ENCODE assay signal across 8 cellular contexts in the genomic region with DNA sequence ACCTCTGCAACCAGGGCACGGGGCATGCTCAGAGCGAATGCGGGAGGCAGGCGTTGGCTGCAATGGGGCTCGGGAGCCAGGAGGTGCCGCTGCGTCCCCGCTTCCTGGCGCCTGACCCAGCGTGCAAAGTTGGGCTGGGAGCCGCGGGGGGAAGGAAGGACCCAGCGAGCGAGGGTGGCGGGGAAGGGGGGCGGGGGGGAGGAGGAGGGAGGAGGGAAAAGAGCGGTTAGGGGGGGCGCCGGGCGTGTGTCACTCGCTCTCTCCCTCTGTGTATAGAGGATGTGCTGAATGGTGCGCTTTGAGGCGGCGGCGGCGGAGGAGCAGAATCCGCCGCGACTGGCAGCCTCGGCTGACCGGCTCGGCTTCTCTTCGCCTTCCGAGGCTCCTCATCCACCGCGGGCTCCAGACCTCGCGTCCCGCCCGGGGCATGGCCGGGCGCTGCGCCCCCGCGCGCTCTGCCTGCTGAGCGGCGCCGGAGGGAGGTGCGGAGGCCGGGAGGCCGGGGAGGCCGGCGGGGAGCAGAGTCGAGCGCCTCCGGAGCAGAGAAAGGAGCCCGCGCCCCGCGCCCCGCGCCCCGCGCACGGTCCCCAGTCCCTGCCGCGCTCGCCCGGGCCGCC. TPM values are rescaled to one million over a fixed set of nuclear protein-coding genes. Genes with fewer than 3 reads are reported as not detected.
DNase-seq lines count a peak whose midpoint lies in the region; ATAC-seq and TF ChIP-seq lines count a peak whose summit lies in the region.

A gene (plus strand): TSS at position 252 of the 617 bp plus-strand sequence. CDS start 386 bp downstream, outside the sequence.

- peak; percentile 97 for TF ChIP-seq CTCF in DND-41 (IDR thresholded peaks at IDR 0.05; ENCODE audit: borderline replicate concordance, extremely low read depth, low read length, poor library complexity, severe bottlenecking)
- TF ChIP-seq CTCF in MM.1S (IDR thresholded peaks at IDR 0.05; ENCODE audit: low read length): peak; percentile 75
- peak; percentile 72 for TF ChIP-seq CTCF in glutamatergic neuron (IDR thresholded peaks at IDR 0.05; ENCODE audit: partially characterized antibody, unreplicated experiment)
- TF ChIP-seq CTCF in omental fat pad (IDR thresholded peaks at IDR 0.05): peak in 1 of 3 donors; percentile 58
- peak; percentile 41 to 84 for TF ChIP-seq CTCF in suprapubic skin (IDR thresholded peaks at IDR 0.05)

- H3K9ac ChIP-seq in DND-41 (ENCODE audit: low read depth, low read length) (peak within 1 kb of the TSS; percentile 89), MM.1S (ENCODE audit: low read length) (peak within 1 kb of the TSS; percentile 29; the same call in 1 of the 2 replicates)

- TF ChIP-seq POLR2A in suprapubic skin (IDR thresholded peaks at IDR 0.05): no peak

- H3K4me3 Mint-ChIP-seq in activated naive CD8-positive, alpha-beta T cell: peak within 1 kb of the TSS; percentile 78
- H3K4me3 Mint-ChIP-seq in glutamatergic neuron (ENCODE audit: unreplicated experiment): peak within 1 kb of the TSS; percentile 88

- peak within 1 kb of the TSS; percentile 84 for H3K27ac ChIP-seq in DND-41 (ENCODE audit: low read length)
- H3K27ac ChIP-seq in MM.1S (ENCODE audit: low read length): peak within 1 kb of the TSS; percentile 2; the same call in 1 of the 2 replicates
- peak within 1 kb of the TSS; percentile 77 for H3K27ac ChIP-seq in suprapubic skin

- DNase-seq in DND-41 (peak; percentile 94), GOT3 (lab: John Stamatoyannopoulos, UW) (peak; percentile 73), MM.1S (peak; percentile 88), glutamatergic neuron (peak; percentile 93), omental fat pad (ENCODE audit: low spot score) (peak; percentile 49), suprapubic skin (ENCODE audit: low spot score in 2 of 2) (peak; percentile 86 to 88)

- H3K4me1 Mint-ChIP-seq in activated naive CD8-positive, alpha-beta T cell (ENCODE audit: low read depth): peaks cover 15% of the 10 kb centered on the region
- H3K4me1 Mint-ChIP-seq in glutamatergic neuron (ENCODE audit: low read depth, unreplicated experiment): peaks cover 3% of the 10 kb centered on the region

- H4K20me1 ChIP-seq in DND-41 (ENCODE audit: insufficient read depth, low read length) (peaks cover 5% of the 10 kb centered on the region; the same call in 1 of the 2 replicates), MM.1S (ENCODE audit: insufficient read depth, low read length) (no peaks in the 10 kb centered on the region)

- H3K79me2 ChIP-seq in DND-41 (ENCODE audit: insufficient read depth, low read length): peaks cover 49% of the 10 kb centered on the region
- H3K79me2 ChIP-seq in MM.1S (ENCODE audit: low read length): peaks cover 11% of the 10 kb centered on the region; the same call in 1 of the 2 replicates

- H3F3A ChIP-seq in MM.1S (ENCODE audit: insufficient read depth, low read length): peaks cover 5% of the 10 kb centered on the region; the same call in 1 of the 2 replicates

- WGBS in suprapubic skin: 0% methylated on average over 8 of the region's 71 CpGs

- H2AFZ ChIP-seq in DND-41 (ENCODE audit: low read depth, low read length): peak within 1 kb of the TSS; percentile 92
- peak within 1 kb of the TSS; percentile 62 for H2AFZ ChIP-seq in MM.1S (ENCODE audit: low read length)

- H3K27me3 Mint-ChIP-seq in activated naive CD8-positive, alpha-beta T cell: peaks cover 26% of the 10 kb centered on the region
- H3K27me3 Mint-ChIP-seq in glutamatergic neuron (ENCODE audit: unreplicated experiment): no peaks in the 10 kb centered on the region

- H3K27me3 ChIP-seq in DND-41 (ENCODE audit: insufficient read depth, low read length, poor library complexity) (no peaks in the 10 kb centered on the region), MM.1S (replicated peaks; ENCODE audit: insufficient read depth, low read length) (no peaks in the 10 kb centered on the region), suprapubic skin (peaks cover 23% of the 10 kb centered on the region)

- H3K9me3 ChIP-seq in DND-41 (ENCODE audit: insufficient read depth, low read length, severe bottlenecking) (no peaks in the 10 kb centered on the region), MM.1S (replicated peaks; ENCODE audit: insufficient read depth, low read length) (no peaks in the 10 kb centered on the region), suprapubic skin (no peaks in the 10 kb centered on the region)

- no peak for TF ChIP-seq EP300 in suprapubic skin (IDR thresholded peaks at IDR 0.05)

- H3K36me3 ChIP-seq in DND-41 (ENCODE audit: insufficient read depth, low read length) (peaks cover 3% of the 10 kb centered on the region), MM.1S (replicated peaks; ENCODE audit: insufficient read depth, low read length) (no peaks in the 10 kb centered on the region), suprapubic skin (no peaks in the 10 kb centered on the region)

- no peaks in the 10 kb centered on the region for H3K9me3 Mint-ChIP-seq in activated naive CD8-positive, alpha-beta T cell (ENCODE audit: low read depth)
- H3K9me3 Mint-ChIP-seq in glutamatergic neuron (ENCODE audit: unreplicated experiment): no peaks in the 10 kb centered on the region

- H3K4me3 ChIP-seq in DND-41 (ENCODE audit: low read depth in 1 of 2, low read length in 2 of 2): peak within 1 kb of the TSS; percentile 64 to 80
- H3K4me3 ChIP-seq in MM.1S (ENCODE audit: low read length): peak within 1 kb of the TSS; percentile 60
- peak within 1 kb of the TSS; percentile 83 for H3K4me3 ChIP-seq in suprapubic skin

- no peak within 1 kb of the TSS for H3K27ac Mint-ChIP-seq in activated naive CD8-positive, alpha-beta T cell
- H3K27ac Mint-ChIP-seq in glutamatergic neuron (ENCODE audit: unreplicated experiment): peak within 1 kb of the TSS; percentile 45

- no peaks in the 10 kb centered on the region for H3K36me3 Mint-ChIP-seq in activated naive CD8-positive, alpha-beta T cell
- H3K36me3 Mint-ChIP-seq in glutamatergic neuron (ENCODE audit: unreplicated experiment): no peaks in the 10 kb centered on the region

- H3K4me1 ChIP-seq in DND-41 (ENCODE audit: insufficient read depth, low read length) (peaks cover 48% of the 10 kb centered on the region), MM.1S (ENCODE audit: low read length) (peaks cover 16% of the 10 kb centered on the region), suprapubic skin (peaks cover 23% of the 10 kb centered on the region)

- no peaks in the 10 kb centered on the region for H3K9me2 ChIP-seq in MM.1S (replicated peaks; ENCODE audit: insufficient read depth, low read length)

- ATAC-seq in DND-41 (ENCODE audit: insufficient read depth, low read depth): peak; percentile 91
- ATAC-seq in SK-N-SH treated with all-trans-retinoic acid at 6 μM for 48 hours: peak; percentile 95
- peak; percentile 92 for ATAC-seq in omental fat pad (ENCODE audit: low FRiP score)

- peak within 1 kb of the TSS; percentile 95 for H3K4me2 ChIP-seq in DND-41 (ENCODE audit: insufficient read depth, low read length)
- H3K4me2 ChIP-seq in MM.1S (ENCODE audit: low read depth, low read length): peak within 1 kb of the TSS; percentile 88; the same call in 1 of the 2 replicates

TF ChIP-seq in SK-N-SH treated with all-trans-retinoic acid at 6 μM for 48 hours, 23 proteins besides CTCF, POLR2A, EP300 and RAD21 (continues in another document):
- no peak for TF ChIP-seq ZNF565 (CRISPR knock-in tag; conservative IDR thresholded peaks at IDR 0.05; ENCODE audit: low read depth)
- no peak for TF ChIP-seq CSDC2 (CRISPR knock-in tag; IDR thresholded peaks at IDR 0.05)
- no peak for TF ChIP-seq TOX (CRISPR knock-in tag; IDR thresholded peaks at IDR 0.05; ENCODE audit: borderline replicate concordance)
- TF ChIP-seq, protein P1, sequence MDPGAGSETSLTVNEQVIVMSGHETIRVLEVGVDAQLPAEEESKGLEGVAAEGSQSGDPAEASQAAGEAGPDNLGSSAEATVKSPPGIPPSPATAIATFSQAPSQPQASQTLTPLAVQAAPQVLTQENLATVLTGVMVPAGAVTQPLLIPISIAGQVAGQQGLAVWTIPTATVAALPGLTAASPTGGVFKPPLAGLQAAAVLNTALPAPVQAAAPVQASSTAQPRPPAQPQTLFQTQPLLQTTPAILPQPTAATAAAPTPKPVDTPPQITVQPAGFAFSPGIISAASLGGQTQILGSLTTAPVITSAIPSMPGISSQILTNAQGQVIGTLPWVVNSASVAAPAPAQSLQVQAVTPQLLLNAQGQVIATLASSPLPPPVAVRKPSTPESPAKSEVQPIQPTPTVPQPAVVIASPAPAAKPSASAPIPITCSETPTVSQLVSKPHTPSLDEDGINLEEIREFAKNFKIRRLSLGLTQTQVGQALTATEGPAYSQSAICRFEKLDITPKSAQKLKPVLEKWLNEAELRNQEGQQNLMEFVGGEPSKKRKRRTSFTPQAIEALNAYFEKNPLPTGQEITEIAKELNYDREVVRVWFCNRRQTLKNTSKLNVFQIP (CRISPR knock-in tag; IDR thresholded peaks at IDR 0.05; ENCODE audit: borderline replicate concordance, low read depth): no peak
- no peak for TF ChIP-seq OSR1 (CRISPR knock-in tag; IDR thresholded peaks at IDR 0.05)
- no peak for TF ChIP-seq ISL1 (CRISPR knock-in tag; IDR thresholded peaks at IDR 0.05)
- TF ChIP-seq GLIS3 (CRISPR knock-in tag; IDR thresholded peaks at IDR 0.05): no peak
- no peak for TF ChIP-seq RARB (CRISPR knock-in tag; IDR thresholded peaks at IDR 0.05)
- no peak for TF ChIP-seq ESRRG (CRISPR knock-in tag; IDR thresholded peaks at IDR 0.05)
- no peak for TF ChIP-seq TCF4 (CRISPR knock-in tag; IDR thresholded peaks at IDR 0.05; ENCODE audit: borderline replicate concordance)
- TF ChIP-seq ARNTL (CRISPR knock-in tag; IDR thresholded peaks at IDR 0.05; ENCODE audit: borderline replicate concordance, low read depth): no peak
- TF ChIP-seq ZFP3 (CRISPR knock-in tag; IDR thresholded peaks at IDR 0.05): no peak

RNA-seq across cellular contexts. Expression of the gene that starts here (rescaled TPM):
- total RNA-seq in glutamatergic neuron (ENCODE audit: unreplicated experiment): 37.4 TPM
- total RNA-seq in omental fat pad: 10 to 100 TPM; 22.4 to 60.5 (median 36.4) TPM
- total RNA-seq in suprapubic skin: 10 to 100 TPM in 1 of 4 donors, 1 to 10 TPM in 3; 3.9 to 15.6 (median 6.7) TPM

Comparison
In these comparisons a context has a peak if more than half of its experiments do, and no peak if none do; other contexts are left out.
1. Peak in every context shown above with its lines: DNase-seq, ATAC-seq, H3K4me3 ChIP-seq and H3K27ac ChIP-seq.
2. H3K27ac ChIP-seq: peak in every context shown above with its lines; median percentile 84 in DND-41; 77 in suprapubic skin; 2 in MM.1S.